ENCODE assay signal across 1 cellular context in the genomic region with DNA sequence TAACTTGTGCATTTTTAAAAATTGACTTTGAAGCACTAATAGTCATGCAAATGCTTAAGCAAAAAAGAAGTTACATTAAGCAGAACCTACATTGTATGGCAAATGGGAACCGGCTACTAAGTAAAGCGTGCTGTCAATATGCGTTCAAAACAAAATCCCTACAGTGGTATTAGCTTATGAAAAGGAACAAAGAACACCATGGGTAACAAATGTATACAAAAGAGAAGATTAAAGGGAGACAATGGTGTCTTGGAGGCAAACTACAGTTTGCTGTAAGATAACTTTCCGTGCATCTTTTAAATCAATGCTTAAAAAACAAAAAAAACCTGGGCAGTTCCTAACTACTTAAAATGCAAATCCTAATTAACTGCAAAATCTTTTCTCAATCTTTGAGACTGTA.
TF ChIP-seq lines count a peak whose summit lies in the region.

No MANE protein-coding gene starts in this region.

TF ChIP-seq in GM12878, 131 proteins besides CTCF, POLR2A, EP300 and RAD21:
- no peak for TF ChIP-seq SIX5 (IDR thresholded peaks at IDR 0.05; ENCODE audit: low read depth, low read length, severe bottlenecking)
- TF ChIP-seq, protein P1, sequence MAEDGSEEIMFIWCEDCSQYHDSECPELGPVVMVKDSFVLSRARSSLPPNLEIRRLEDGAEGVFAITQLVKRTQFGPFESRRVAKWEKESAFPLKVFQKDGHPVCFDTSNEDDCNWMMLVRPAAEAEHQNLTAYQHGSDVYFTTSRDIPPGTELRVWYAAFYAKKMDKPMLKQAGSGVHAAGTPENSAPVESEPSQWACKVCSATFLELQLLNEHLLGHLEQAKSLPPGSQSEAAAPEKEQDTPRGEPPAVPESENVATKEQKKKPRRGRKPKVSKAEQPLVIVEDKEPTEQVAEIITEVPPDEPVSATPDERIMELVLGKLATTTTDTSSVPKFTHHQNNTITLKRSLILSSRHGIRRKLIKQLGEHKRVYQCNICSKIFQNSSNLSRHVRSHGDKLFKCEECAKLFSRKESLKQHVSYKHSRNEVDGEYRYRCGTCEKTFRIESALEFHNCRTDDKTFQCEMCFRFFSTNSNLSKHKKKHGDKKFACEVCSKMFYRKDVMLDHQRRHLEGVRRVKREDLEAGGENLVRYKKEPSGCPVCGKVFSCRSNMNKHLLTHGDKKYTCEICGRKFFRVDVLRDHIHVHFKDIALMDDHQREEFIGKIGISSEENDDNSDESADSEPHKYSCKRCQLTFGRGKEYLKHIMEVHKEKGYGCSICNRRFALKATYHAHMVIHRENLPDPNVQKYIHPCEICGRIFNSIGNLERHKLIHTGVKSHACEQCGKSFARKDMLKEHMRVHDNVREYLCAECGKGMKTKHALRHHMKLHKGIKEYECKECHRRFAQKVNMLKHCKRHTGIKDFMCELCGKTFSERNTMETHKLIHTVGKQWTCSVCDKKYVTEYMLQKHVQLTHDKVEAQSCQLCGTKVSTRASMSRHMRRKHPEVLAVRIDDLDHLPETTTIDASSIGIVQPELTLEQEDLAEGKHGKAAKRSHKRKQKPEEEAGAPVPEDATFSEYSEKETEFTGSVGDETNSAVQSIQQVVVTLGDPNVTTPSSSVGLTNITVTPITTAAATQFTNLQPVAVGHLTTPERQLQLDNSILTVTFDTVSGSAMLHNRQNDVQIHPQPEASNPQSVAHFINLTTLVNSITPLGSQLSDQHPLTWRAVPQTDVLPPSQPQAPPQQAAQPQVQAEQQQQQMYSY (CRISPR knock-in tag; IDR thresholded peaks at IDR 0.05), result no peak
- no peak for TF ChIP-seq NRF1 (conservative IDR thresholded peaks at IDR 0.05; ENCODE audit: low read depth, low read length)
- TF ChIP-seq KDM1A (IDR thresholded peaks at IDR 0.05; ENCODE audit: borderline replicate concordance), result no peak
- no peak for TF ChIP-seq RCOR1 (conservative IDR thresholded peaks at IDR 0.05; ENCODE audit: low read depth, low read length)
- no peak for TF ChIP-seq CHD1 (IDR thresholded peaks at IDR 0.05; ENCODE audit: low read depth, low read length)
- TF ChIP-seq IKZF1 (conservative IDR thresholded peaks at IDR 0.05), result no peak
- TF ChIP-seq CHD4 (IDR thresholded peaks at IDR 0.05), result no peak
- no peak for TF ChIP-seq NBN (IDR thresholded peaks at IDR 0.05)
- no peak for TF ChIP-seq SP1 (IDR thresholded peaks at IDR 0.05; ENCODE audit: low read depth, low read length)
- no peak for TF ChIP-seq HDAC6 (IDR thresholded peaks at IDR 0.05; ENCODE audit: unreplicated experiment)
- no peak for TF ChIP-seq POLR2AphosphoS2 (IDR thresholded peaks at IDR 0.05; ENCODE audit: low read depth, low read length)
